Comparison of ENCODE assay signal across 13 cellular contexts in the genomic region with DNA sequence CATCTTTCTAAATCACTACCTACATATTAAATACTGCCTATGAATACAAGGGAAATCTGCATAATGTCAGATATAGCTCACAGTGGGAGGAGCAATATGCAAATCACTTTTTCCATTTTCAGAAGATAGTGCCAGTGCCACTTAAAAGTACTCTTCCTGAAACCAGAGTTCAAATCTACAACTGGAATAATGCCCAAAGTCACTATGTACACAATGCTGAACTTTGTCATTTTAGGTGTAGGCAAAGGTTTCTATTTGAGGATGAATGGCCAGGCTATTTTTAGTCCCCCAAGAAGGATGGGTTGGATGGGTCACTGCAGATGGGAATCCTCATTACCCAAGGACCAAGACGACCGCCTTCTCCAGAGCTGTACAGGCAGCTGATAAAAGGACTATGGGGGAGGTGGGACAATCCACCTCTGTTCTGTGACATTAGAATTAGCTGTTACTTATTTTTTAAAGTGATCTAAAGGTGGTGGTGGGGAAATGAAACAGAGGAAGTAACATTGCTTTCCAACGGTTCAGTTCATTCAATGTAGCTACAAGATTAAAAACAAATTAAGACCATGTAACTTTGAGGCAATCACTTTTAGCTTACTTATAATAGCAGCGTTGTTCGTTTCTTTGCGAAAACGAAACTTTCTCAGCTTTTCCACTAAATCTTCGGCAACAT. TPM values are rescaled to one million over a fixed set of nuclear protein-coding genes. Genes with fewer than 3 reads are reported as not detected.
A peak's percentile ranks its signal among the peaks of the same experiment; 100 is the strongest.
DNase-seq lines count a peak whose midpoint lies in the region; ATAC-seq, FAIRE-seq and TF ChIP-seq lines count a peak whose summit lies in the region.
"Had no signal": no experiment of that assay in that cellular context is flagged by ENCODE, and none has a peak within 500 bp of the region (broad histone marks: within the 10 kb centered on the region; RNA-seq: fewer than 3 reads in every experiment).

No MANE protein-coding gene starts in this region.

- no peak overlapping the region for H2AFZ ChIP-seq in OCI-LY1 (ENCODE audit: low read length)
- H2AFZ ChIP-seq in osteoblast (ENCODE audit: low read length) = no peak overlapping the region

- POLR2A ChIA-PET in A549 (lab: Yijun Ruan, JAX) = no interaction called here

- no peaks in the 10 kb centered on the region for H3K9me2 ChIP-seq in OCI-LY1 (ENCODE audit: low read depth, low read length)

- 88% methylated on average over 8 of the region's 8 CpGs for WGBS in A549 (ENCODE audit: missing lambda C conversion rate)

- no peak for TF ChIP-seq POLR2A in A549 (IDR thresholded peaks at IDR 0.05; ENCODE audit: low read length)

- H4K20me1 ChIP-seq in OCI-LY1 (ENCODE audit: insufficient read depth, low read length) (no peaks in the 10 kb centered on the region), osteoblast (ENCODE audit: insufficient read depth, low read length) (peaks cover 10% of the 10 kb centered on the region)

- TF ChIP-seq CTCF in A549 (IDR thresholded peaks at IDR 0.05) (no peak), OCI-LY1 (IDR thresholded peaks at IDR 0.05; ENCODE audit: low read length) (no peak), osteoblast (IDR thresholded peaks at IDR 0.05; ENCODE audit: extremely low read depth, low read depth, low read length) (no peak)

- TF ChIP-seq EP300 in A549 (IDR thresholded peaks at IDR 0.05) = no peak

- peaks cover 29% of the 10 kb centered on the region for H3K4me1 ChIP-seq in A549
- peaks cover 31% of the 10 kb centered on the region for H3K4me1 ChIP-seq in OCI-LY1 (ENCODE audit: insufficient read depth, low read length, severe bottlenecking)
- peaks cover 39% of the 10 kb centered on the region for H3K4me1 ChIP-seq in osteoblast (ENCODE audit: insufficient read depth, low read length)
- H3K4me1 ChIP-seq: BE2C had no signal

- H3K4me2 ChIP-seq in A549 (peak overlapping the region; percentile 25; the same call in 2 of the 3 replicates), OCI-LY1 (ENCODE audit: low read length) (peak overlapping the region; percentile 50), osteoblast (ENCODE audit: insufficient read depth, low read length) (no peak overlapping the region)

- H3F3A ChIP-seq in OCI-LY1 (ENCODE audit: insufficient read depth, low read length) = peaks cover 5% of the 10 kb centered on the region; the same call in 1 of the 2 replicates

- H3K9me3 ChIP-seq in A549 = no peaks in the 10 kb centered on the region
- no peaks in the 10 kb centered on the region for H3K9me3 ChIP-seq in OCI-LY1 (ENCODE audit: low read length)
- H3K9me3 ChIP-seq in osteoblast (ENCODE audit: low read depth, low read length) = no peaks in the 10 kb centered on the region
- H3K9me3 ChIP-seq: BE2C had no signal

- TF ChIP-seq RAD21 in A549 (conservative IDR thresholded peaks at IDR 0.05 in 1 of 2, IDR thresholded peaks at IDR 0.05 in 1 of 2) = no peak

- H3K79me2 ChIP-seq in OCI-LY1 (ENCODE audit: insufficient read depth, low read length) (peaks cover 40% of the 10 kb centered on the region), osteoblast (ENCODE audit: insufficient read depth, low read length) (peaks cover 82% of the 10 kb centered on the region)

- ATAC-seq in A549 (no peak), GM19452 (IDR thresholded peaks at IDR 0.05; ENCODE audit: unreplicated experiment) (no peak)

- peak overlapping the region; percentile 45; the same call in 1 of the 2 replicates for H3K9ac ChIP-seq in OCI-LY1 (ENCODE audit: low read length)

- no peak overlapping the region for H3K4me3 ChIP-seq in A549
- peak overlapping the region; percentile 58 for H3K4me3 ChIP-seq in GM08714 (ENCODE audit: low read length)
- H3K4me3 ChIP-seq in OCI-LY1 (ENCODE audit: low read depth, low read length, poor library complexity, severe bottlenecking) = peak overlapping the region; percentile 30
- H3K4me3 ChIP-seq in osteoblast (ENCODE audit: insufficient read depth, low read length) = no peak overlapping the region

- FAIRE-seq in A549 (lab: Jason Lieb, UNC) = no peak

- CTCF ChIA-PET in A549 (lab: Yijun Ruan, JAX) = interaction anchor here (1.3 kb wide), 1 partner anchor 290 kb away, joined by 3 read pairs; no protein-coding TSS in a partner anchor

- H3K27me3 ChIP-seq in OCI-LY1 (ENCODE audit: insufficient read depth, low read length) (no peaks in the 10 kb centered on the region), osteoblast (ENCODE audit: insufficient read depth, low read length) (no peaks in the 10 kb centered on the region)
- H3K27me3 ChIP-seq: BE2C had no signal

- peaks cover 27% of the 10 kb centered on the region for H3K36me3 ChIP-seq in OCI-LY1 (ENCODE audit: insufficient read depth, low read length)
- peaks cover 28% of the 10 kb centered on the region for H3K36me3 ChIP-seq in osteoblast (ENCODE audit: insufficient read depth, low read length)

- DNase-seq in A549 (ENCODE audit: low read depth in 1 of 2, low spot score in 1 of 2) = no peak
- no peak for DNase-seq in epithelial cell of prostate (ENCODE audit: low read depth, low spot score)
- no peak for DNase-seq in activated CD4-positive, alpha-beta T cell treated with anti-CD3 and anti-CD28 coated beads for 1 hour
- no peak for DNase-seq in osteoblast (ENCODE audit: insufficient read length, low spot score, missing footprints)
- DNase-seq in activated naive CD4-positive, alpha-beta T cell (lab: John Stamatoyannopoulos, UW) = no peak
- DNase-seq: activated CD4-positive, alpha-beta T cell treated with anti-CD3 and anti-CD28 coated beads, Interleukin-2, amount 50 U/mL, for 48 hours; BE2C; GDM1; NCI-H2029 treated with DMSO at 0.1 percent for 48 hours; stimulated activated CD4-positive, alpha-beta T cell treated with anti-CD3 and anti-CD28 coated beads, Interleukin-4, amount 100 ng/mL, for 1 hour had no signal

- H3K27ac ChIP-seq in A549 = no peak overlapping the region
- H3K27ac ChIP-seq in OCI-LY1 (ENCODE audit: low read depth, low read length, poor library complexity, severe bottlenecking) = peak overlapping the region; percentile 65
- peak overlapping the region; percentile 95 for H3K27ac ChIP-seq in epithelial cell of prostate
- H3K27ac ChIP-seq in osteoblast (ENCODE audit: low read depth, low read length) = no peak overlapping the region

TF ChIP-seq in A549, 52 proteins besides CTCF, POLR2A, EP300 and RAD21:
- TF ChIP-seq ZNF302 (CRISPR knock-in tag; IDR thresholded peaks at IDR 0.05) = no peak
- TF ChIP-seq EHMT2 (IDR thresholded peaks at IDR 0.05; ENCODE audit: low read depth) = no peak
- TF ChIP-seq HOXB13 (CRISPR knock-in tag; IDR thresholded peaks at IDR 0.05; ENCODE audit: low read depth) = no peak
- no peak for TF ChIP-seq HEYL (CRISPR knock-in tag; IDR thresholded peaks at IDR 0.05)
- TF ChIP-seq USF2 (IDR thresholded peaks at IDR 0.05) = no peak
- no peak for TF ChIP-seq TP53 (CRISPR knock-in tag; IDR thresholded peaks at IDR 0.05)
- no peak for TF ChIP-seq HDAC2 (IDR thresholded peaks at IDR 0.05)
- TF ChIP-seq SREBF2 (IDR thresholded peaks at IDR 0.05) = no peak
- TF ChIP-seq ZC3H11A (IDR thresholded peaks at IDR 0.05) = no peak
- TF ChIP-seq, protein P1, sequence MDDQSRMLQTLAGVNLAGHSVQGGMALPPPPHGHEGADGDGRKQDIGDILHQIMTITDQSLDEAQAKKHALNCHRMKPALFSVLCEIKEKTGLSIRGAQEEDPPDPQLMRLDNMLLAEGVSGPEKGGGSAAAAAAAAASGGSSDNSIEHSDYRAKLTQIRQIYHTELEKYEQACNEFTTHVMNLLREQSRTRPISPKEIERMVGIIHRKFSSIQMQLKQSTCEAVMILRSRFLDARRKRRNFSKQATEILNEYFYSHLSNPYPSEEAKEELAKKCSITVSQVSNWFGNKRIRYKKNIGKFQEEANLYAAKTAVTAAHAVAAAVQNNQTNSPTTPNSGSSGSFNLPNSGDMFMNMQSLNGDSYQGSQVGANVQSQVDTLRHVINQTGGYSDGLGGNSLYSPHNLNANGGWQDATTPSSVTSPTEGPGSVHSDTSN (IDR thresholded peaks at IDR 0.05) = no peak
- no peak for TF ChIP-seq KDM5A (IDR thresholded peaks at IDR 0.05)
TF ChIP-seq in A549: peak in this region for 0.

RNA-seq across cellular contexts. Expression of gene GMFB, which starts 5.6 kb away (rescaled TPM):
- polyA plus RNA-seq in A549 (2011; rRNA removed) = 35.3 and 45.5 TPM in 2 replicates
- 7.0 TPM in 2 replicates for polyA plus RNA-seq in A549 (2012; cell fraction: cytosol; rRNA removed)
- polyA plus RNA-seq in A549 (2012; cell fraction: nucleus; rRNA removed) = 3.9 and 6.6 TPM in 2 replicates
- polyA plus RNA-seq in A549 (2017; fragmentation: RNase III; extraction: RNeasy Plus Mini Kit Qiagen cat#74134 plus additional on column Dnase treatment) = 56.8 to 66.7 TPM (median 62.3 TPM) in 3 replicates
- 10.9 and 11.4 TPM in 2 replicates for polyA minus RNA-seq in A549 (2011; rRNA and poly(A)+ RNA removed)
- 77.2 and 98.8 TPM in 2 replicates for total RNA-seq in osteoblast

RNA-seq across cellular contexts. Expression of gene CGRRF1, which starts 26.5 kb away (rescaled TPM):
- 35.4 and 35.9 TPM in 2 replicates for polyA plus RNA-seq in A549 (2011; rRNA removed)
- polyA plus RNA-seq in A549 (2012; cell fraction: cytosol; rRNA removed) = 4.7 and 5.9 TPM in 2 replicates
- 2.6 and 4.0 TPM in 2 replicates for polyA plus RNA-seq in A549 (2012; cell fraction: nucleus; rRNA removed)
- polyA plus RNA-seq in A549 (2017; fragmentation: RNase III; extraction: RNeasy Plus Mini Kit Qiagen cat#74134 plus additional on column Dnase treatment) = 15.4 to 18.2 TPM (median 15.8 TPM) in 3 replicates
- polyA minus RNA-seq in A549 (2011; rRNA and poly(A)+ RNA removed) = 9.6 and 10.1 TPM in 2 replicates
- 15.9 and 17.4 TPM in 2 replicates for total RNA-seq in osteoblast

RNA-seq across cellular contexts. Expression of gene CNIH1, which starts 42.0 kb away (rescaled TPM):
- polyA plus RNA-seq in A549 (2011; rRNA removed) = 411 and 487 TPM in 2 replicates
- 172 and 215 TPM in 2 replicates for polyA plus RNA-seq in A549 (2012; cell fraction: cytosol; rRNA removed)
- polyA plus RNA-seq in A549 (2012; cell fraction: nucleus; rRNA removed) = 144 and 174 TPM in 2 replicates
- 337 to 361 TPM (median 347 TPM) in 3 replicates for polyA plus RNA-seq in A549 (2017; fragmentation: RNase III; extraction: RNeasy Plus Mini Kit Qiagen cat#74134 plus additional on column Dnase treatment)
- polyA minus RNA-seq in A549 (2011; rRNA and poly(A)+ RNA removed) = 453 and 486 TPM in 2 replicates
- total RNA-seq in osteoblast = 153 and 220 TPM in 2 replicates

Comparison
In these comparisons a context has a peak if more than half of its experiments do, and no peak if none do; other contexts are left out.
1. H3K27ac ChIP-seq: peak in OCI-LY1 (single experiment) and epithelial cell of prostate (single experiment); none in A549 (0 of 2) and osteoblast (single experiment).
2. H3K4me3 ChIP-seq: peak in GM08714 (single experiment) and OCI-LY1 (single experiment); none in A549 (single experiment) and osteoblast (single experiment).